Comparison of ENCODE assay signal across 8 cellular contexts in the genomic region with DNA sequence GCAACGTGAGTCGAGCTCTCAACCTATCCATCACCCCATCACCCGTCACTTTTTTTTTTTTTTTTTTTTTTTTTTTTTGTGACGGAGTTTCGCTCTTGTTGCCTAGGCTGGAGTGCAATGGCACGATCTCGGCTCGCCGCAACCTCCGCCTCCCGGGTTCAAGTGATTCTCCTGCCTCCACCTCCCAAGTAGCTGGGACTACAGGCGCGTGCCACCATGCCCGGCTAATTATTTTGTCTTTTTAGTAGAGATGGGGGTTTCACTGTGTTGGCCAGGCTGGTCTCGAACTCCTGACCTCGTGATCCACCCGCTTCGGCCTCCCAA. TPM values are rescaled to one million over a fixed set of nuclear protein-coding genes. Genes with fewer than 3 reads are reported as not detected.
DNase-seq lines count a peak whose midpoint lies in the region; ATAC-seq and TF ChIP-seq lines count a peak whose summit lies in the region.
"Not testable (repeated sequence)": the region's sequence is repeated elsewhere in the genome, so short reads cannot be mapped to it uniquely, and the experiment has no call there.

No MANE protein-coding gene starts in this region.

- dilution Hi-C loops in mammary epithelial cell (cut with HindIII; ENCODE audit: low sequenced_read_pairs): not testable (repeated sequence)

- peak; percentile 14 for ATAC-seq in GM19438 (IDR thresholded peaks at IDR 0.05; ENCODE audit: low read depth, unreplicated experiment)
- peak; percentile 42 for ATAC-seq in activated B cell treated with CpG ODN at 0.5 μM for 24 hours (ENCODE audit: low read depth)
- ATAC-seq in stimulated activated effector memory CD8-positive, alpha-beta T cell treated with anti-CD3 and anti-CD28 coated beads, Interleukin-12 subunit alpha, Interleukin-12 subunit beta, amount 100 ng/mL, for 72 hours: peak; percentile 68

- H3K27ac Mint-ChIP-seq in activated B cell treated with CpG ODN at 0.5 μM for 24 hours: peak overlapping the region; percentile 97
- H3K27ac Mint-ChIP-seq in stimulated activated effector memory CD8-positive, alpha-beta T cell treated with anti-CD3 and anti-CD28 coated beads, Interleukin-12 subunit alpha, Interleukin-12 subunit beta, amount 100 ng/mL, for 72 hours: peak overlapping the region; percentile 94

- H3K36me3 Mint-ChIP-seq in activated B cell treated with CpG ODN at 0.5 μM for 24 hours (ENCODE audit: low read depth); stimulated activated effector memory CD8-positive, alpha-beta T cell treated with anti-CD3 and anti-CD28 coated beads, Interleukin-12 subunit alpha, Interleukin-12 subunit beta, amount 100 ng/mL, for 72 hours: not testable (repeated sequence)

- intact Hi-C loops in activated B cell treated with CpG ODN at 0.5 μM for 24 hours (cut with micrococcal nuclease) (loop anchor here (1.0 kb wide), 3 partner anchors 11 to 225 kb away; partner anchors contain the start of gene CNP), mammary epithelial cell (cut with micrococcal nuclease) (loop anchor here (1.0 kb wide), 2 partner anchors 11 to 29 kb away; no protein-coding TSS in a partner anchor)

- H3K4me1 ChIP-seq in HUES64 (ENCODE audit: insufficient read depth, low read length); mammary epithelial cell (ENCODE audit: insufficient read depth, low read length): not testable (repeated sequence)
- H3K4me1 ChIP-seq in cardiac muscle cell (ENCODE audit: low read depth): peaks cover 14% of the 10 kb centered on the region
- peaks cover 12% of the 10 kb centered on the region for H3K4me1 ChIP-seq in muscle layer of colon (ENCODE audit: insufficient read depth, low read length)

- H3K36me3 ChIP-seq in HUES64 (ENCODE audit: insufficient read depth, low read length); mammary epithelial cell (ENCODE audit: insufficient read depth, low read length); cardiac muscle cell; muscle layer of colon (ENCODE audit: insufficient read depth, low read length): not testable (repeated sequence)

- H3K9me3 ChIP-seq in HUES64 (ENCODE audit: insufficient read depth, low read depth, low read length); mammary epithelial cell (replicated peaks; ENCODE audit: insufficient read depth, low read length); cardiac muscle cell (ENCODE audit: low read depth); muscle layer of colon (ENCODE audit: low read length): not testable (repeated sequence)

- peak overlapping the region; percentile 94 for H3K4me3 Mint-ChIP-seq in activated B cell treated with CpG ODN at 0.5 μM for 24 hours
- H3K4me3 Mint-ChIP-seq in stimulated activated effector memory CD8-positive, alpha-beta T cell treated with anti-CD3 and anti-CD28 coated beads, Interleukin-12 subunit alpha, Interleukin-12 subunit beta, amount 100 ng/mL, for 72 hours: peak overlapping the region; percentile 91

- not testable (repeated sequence) for H3K27me3 ChIP-seq in HUES64 (ENCODE audit: insufficient read depth, low read length); mammary epithelial cell (ENCODE audit: insufficient read depth, low read length); cardiac muscle cell; muscle layer of colon (ENCODE audit: control insufficient read depth in 1 of 2, insufficient read depth in 2 of 2, low read length in 2 of 2)

- H3K9me3 Mint-ChIP-seq in activated B cell treated with CpG ODN at 0.5 μM for 24 hours; stimulated activated effector memory CD8-positive, alpha-beta T cell treated with anti-CD3 and anti-CD28 coated beads, Interleukin-12 subunit alpha, Interleukin-12 subunit beta, amount 100 ng/mL, for 72 hours: not testable (repeated sequence)

- peak overlapping the region; percentile 87 for H3K4me2 ChIP-seq in mammary epithelial cell (ENCODE audit: insufficient read depth, low read depth, low read length)

- peak overlapping the region; percentile 53 for H3K4me3 ChIP-seq in AG09309 (ENCODE audit: control insufficient read depth, low read depth, low read length)
- peak overlapping the region; percentile 74 for H3K4me3 ChIP-seq in HUES64 (ENCODE audit: low read length)
- peak overlapping the region; percentile 50 to 66 (median 60) for H3K4me3 ChIP-seq in mammary epithelial cell (replicated peaks in 1 of 3; ENCODE audit: insufficient read depth in 1 of 3, low read depth in 2 of 3, low read length in 3 of 3)
- H3K4me3 ChIP-seq in cardiac muscle cell: peak overlapping the region; percentile 62
- peak overlapping the region; percentile 41 to 92 for H3K4me3 ChIP-seq in muscle layer of colon (ENCODE audit: low read depth in 1 of 2, low read length in 2 of 2)

- POLR2A ChIA-PET in activated B cell treated with CpG ODN at 0.5 μM for 24 hours (lab: Charles Lee): interaction anchor here (0.5 to 3.7 kb wide), 13 partner anchors 10 to 1831 kb away, joined by 3 to 50 read pairs (median 5); partner anchors contain the start of genes ACLY, CASC3, CNP and DNAJC7

- H4K20me1 ChIP-seq in mammary epithelial cell (ENCODE audit: insufficient read depth, low read length): not testable (repeated sequence)

- H3K4me1 Mint-ChIP-seq in activated B cell treated with CpG ODN at 0.5 μM for 24 hours: peaks cover 36% of the 10 kb centered on the region
- peaks cover 34% of the 10 kb centered on the region for H3K4me1 Mint-ChIP-seq in stimulated activated effector memory CD8-positive, alpha-beta T cell treated with anti-CD3 and anti-CD28 coated beads, Interleukin-12 subunit alpha, Interleukin-12 subunit beta, amount 100 ng/mL, for 72 hours

- not testable (repeated sequence) for BruUV-seq in mammary epithelial cell (replicated peaks; lab: Mats Ljungman, UMichigan)

- H3K27ac ChIP-seq in HUES64 (ENCODE audit: low read depth, low read length): not testable (repeated sequence)
- H3K27ac ChIP-seq in mammary epithelial cell (ENCODE audit: insufficient read depth, low read depth, low read length) (peak overlapping the region; percentile 79), cardiac muscle cell (peak overlapping the region; percentile 44), muscle layer of colon (ENCODE audit: low read depth, low read length) (peak overlapping the region; percentile 61)

- H2AFZ ChIP-seq in mammary epithelial cell (ENCODE audit: low read depth, low read length): peak overlapping the region; percentile 91

- CTCF ChIA-PET in activated B cell treated with CpG ODN at 0.5 μM for 24 hours (lab: Charles Lee) (interaction anchor here (1.2 kb wide), 1 partner anchor 12 kb away, joined by 3 read pairs; the partner anchor contains the start of gene ACLY), mammary epithelial cell (lab: Charles Lee; ENCODE audit: low non-redundant PET) (interaction anchor here (0.5 to 0.9 kb wide), 4 partner anchors 9 to 198 kb away, joined by 3 to 17 read pairs (median 4); no protein-coding TSS in a partner anchor)

- H3K79me2 ChIP-seq in mammary epithelial cell (ENCODE audit: insufficient read depth, low read length): not testable (repeated sequence)

- H3K9ac ChIP-seq in HUES64 (ENCODE audit: low read depth, low read length); muscle layer of colon (ENCODE audit: low read length): not testable (repeated sequence)
- peak overlapping the region; percentile 61 for H3K9ac ChIP-seq in mammary epithelial cell (ENCODE audit: insufficient read depth, low read length)

- H3K27me3 Mint-ChIP-seq in activated B cell treated with CpG ODN at 0.5 μM for 24 hours: not testable (repeated sequence)

- in situ Hi-C loops in mammary epithelial cell (cut with MboI; ENCODE audit: low sequenced_read_pairs in 2 of 2): not testable (repeated sequence)

- 67% methylated on average over 15 of the region's 18 CpGs for WGBS in HUES64
- 62% methylated on average over 8 of the region's 18 CpGs for WGBS in mammary epithelial cell (ENCODE audit: low coverage, missing lambda C conversion rate)

- not testable (repeated sequence) for DNase-seq in AG09309 (ENCODE audit: low read depth); activated B cell treated with CpG ODN at 0.5 μM for 24 hours; mammary epithelial cell; cardiac muscle cell (ENCODE audit: low read depth in 1 of 2, low spot score in 1 of 2); stimulated activated effector memory CD8-positive, alpha-beta T cell treated with anti-CD3 and anti-CD28 coated beads, Interleukin-12 subunit alpha, Interleukin-12 subunit beta, amount 100 ng/mL, for 72 hours (ENCODE audit: low spot score in 2 of 2)

- not testable (repeated sequence) for TF ChIP-seq CTCF in AG09309 (IDR thresholded peaks at IDR 0.05; ENCODE audit: control insufficient read depth, insufficient read depth, low read depth, low read length, missing control alignments); activated B cell treated with CpG ODN at 0.5 μM for 24 hours (IDR thresholded peaks at IDR 0.05); mammary epithelial cell (conservative IDR thresholded peaks at IDR 0.05 in 1 of 2, IDR thresholded peaks at IDR 0.05 in 1 of 2; ENCODE audit: extremely low read depth in 1 of 2, insufficient read depth in 1 of 2, low read depth in 1 of 2, low read length in 2 of 2); cardiac muscle cell (IDR thresholded peaks at IDR 0.05; ENCODE audit: low read depth, low read length)

RNA-seq across cellular contexts. Expression of gene ODAD4, which starts 0.4 kb away (rescaled TPM):
- polyA plus RNA-seq in HUES64 (2013, experiment 1 of 2): 1.00 TPM
- polyA plus RNA-seq in HUES64 (2013, experiment 2 of 2): 2.3 TPM
- total RNA-seq in activated B cell treated with CpG ODN at 0.5 μM for 24 hours (0.56 and 1.1 TPM in 2 replicates), mammary epithelial cell (1 to 10 TPM in 1 of 2 donors, under 1 TPM in 1; 0.83 to 1.9 TPM), cardiac muscle cell (2.6 and 4.5 TPM in 2 replicates)
- polyA plus RNA-seq in mammary epithelial cell (0.23 TPM), cardiac muscle cell (3.2 and 8.0 TPM in 2 replicates)
- polyA minus RNA-seq in mammary epithelial cell: not detected

RNA-seq across cellular contexts. Expression of gene ACLY, which starts 12.0 kb away (rescaled TPM):
- 225 TPM for polyA plus RNA-seq in HUES64 (2013, experiment 1 of 2)
- polyA plus RNA-seq in HUES64 (2013, experiment 2 of 2): 234 TPM
- total RNA-seq in activated B cell treated with CpG ODN at 0.5 μM for 24 hours (133 and 143 TPM in 2 replicates), mammary epithelial cell (100 to 1,000 TPM; 251 to 387 TPM), cardiac muscle cell (96.3 and 155 TPM in 2 replicates)
- polyA plus RNA-seq in mammary epithelial cell (424 TPM), cardiac muscle cell (71.5 and 89.2 TPM in 2 replicates)
- 901 TPM for polyA minus RNA-seq in mammary epithelial cell

RNA-seq across cellular contexts. Expression of gene CNP, which starts 35.8 kb away (rescaled TPM):
- polyA plus RNA-seq in HUES64 (2013, experiment 1 of 2): 39.6 TPM
- 43.6 TPM for polyA plus RNA-seq in HUES64 (2013, experiment 2 of 2)
- total RNA-seq in activated B cell treated with CpG ODN at 0.5 μM for 24 hours: 47.2 and 48.0 TPM in 2 replicates
- total RNA-seq in mammary epithelial cell: 10 to 100 TPM; 61.7 to 72.6 TPM
- polyA plus RNA-seq in mammary epithelial cell: 40.4 TPM
- 69.9 TPM for polyA minus RNA-seq in mammary epithelial cell
- total RNA-seq in cardiac muscle cell: 69.0 and 70.0 TPM in 2 replicates
- 79.4 and 82.8 TPM in 2 replicates for polyA plus RNA-seq in cardiac muscle cell

Comparison
In these comparisons a context has a peak if more than half of its experiments do, and no peak if none do; other contexts are left out.
1. ATAC-seq: peak in every context shown above with its lines; median percentile 68 in stimulated activated effector memory CD8-positive, alpha-beta T cell treated with anti-CD3 and anti-CD28 coated beads, Interleukin-12 subunit alpha, Interleukin-12 subunit beta, amount 100 ng/mL, for 72 hours; 42 in activated B cell treated with CpG ODN at 0.5 μM for 24 hours; 14 in GM19438.